9 cellular contexts compared by ENCODE assay signal in genomic region chr12:4037747-4038312, GRCh38.
DNase-seq lines count a peak whose midpoint lies in the region; ATAC-seq, FAIRE-seq and TF ChIP-seq lines count a peak whose summit lies in the region.
"Had no signal": no experiment of that assay in that cellular context is flagged by ENCODE, and none has a peak within 500 bp of the region (broad histone marks: within the 10 kb centered on the region; RNA-seq: fewer than 3 reads in every experiment).

No MANE protein-coding gene starts in this region.

- H3K4me1 ChIP-seq in H1 (replicated peaks in 1 of 4; ENCODE audit: control insufficient read depth in 3 of 4, insufficient read depth in 4 of 4, low read length in 3 of 4) = peaks cover 0 to 3% (median 0%) of the 10 kb centered on the region in 4 experiments; a peak in 2 of 7 replicates

- POLR2A ChIA-PET in activated CD8-positive, alpha-beta T cell treated with anti-CD3 and anti-CD28 coated beads for 36 hours (lab: Charles Lee) = interaction anchor here (1.8 to 2.1 kb wide), 2 partner anchors 239 to 254 kb away, joined by 4 to 5 read pairs; no protein-coding TSS in a partner anchor
- POLR2A ChIA-PET in activated CD8-positive, alpha-beta T cell treated with anti-CD3 and anti-CD28 coated beads, Interleukin-2, amount 10 ng/mL, durations not matched to agents 7 days and 5 days (lab: Charles Lee) = no interaction called here
- POLR2A ChIA-PET in H1 (lab: Charles Lee; ENCODE audit: partially characterized antibody) = interaction anchor here (0.7 to 1.6 kb wide), 4 partner anchors 11 to 239 kb away, joined by 3 to 5 read pairs (median 3); no protein-coding TSS in a partner anchor

- no peak overlapping the region for H3K27ac ChIP-seq in H1 (ENCODE audit: low read depth, low read length)

- H3K4me2 ChIP-seq in H1 (ENCODE audit: insufficient read depth in 1 of 2, low read depth in 2 of 2, low read length in 2 of 2) = no peak overlapping the region

- no peaks in the 10 kb centered on the region for H3K79me2 ChIP-seq in H1 (ENCODE audit: control insufficient read depth in 1 of 2, insufficient read depth in 2 of 2, low read length in 2 of 2)

- no peaks in the 10 kb centered on the region for H3K79me1 ChIP-seq in H1 (ENCODE audit: low read depth, low read length)

- H3K27me3 Mint-ChIP-seq in activated CD8-positive, alpha-beta T cell treated with anti-CD3 and anti-CD28 coated beads for 36 hours = no peaks in the 10 kb centered on the region
- H3K27me3 Mint-ChIP-seq in activated CD8-positive, alpha-beta T cell treated with anti-CD3 and anti-CD28 coated beads, Interleukin-2, amount 10 ng/mL, durations not matched to agents 7 days and 5 days (ENCODE audit: low read depth) = peaks cover 21% of the 10 kb centered on the region
- H3K27me3 Mint-ChIP-seq in natural killer cell (ENCODE audit: low read depth in 2 of 2) = peaks cover 25 to 41% of the 10 kb centered on the region in 2 donors
- H3K27me3 Mint-ChIP-seq: activated naive CD4-positive, alpha-beta T cell treated with anti-CD3 and anti-CD28 coated beads, Interleukin-2, amount 50 U/mL, for 24 hours had no signal

- no peaks in the 10 kb centered on the region for H3K36me3 Mint-ChIP-seq in activated CD8-positive, alpha-beta T cell treated with anti-CD3 and anti-CD28 coated beads for 36 hours (ENCODE audit: low read depth)
- H3K36me3 Mint-ChIP-seq in activated CD8-positive, alpha-beta T cell treated with anti-CD3 and anti-CD28 coated beads, Interleukin-2, amount 10 ng/mL, durations not matched to agents 7 days and 5 days (ENCODE audit: low read depth) = no peaks in the 10 kb centered on the region
- no peaks in the 10 kb centered on the region for H3K36me3 Mint-ChIP-seq in natural killer cell

- H3K14ac ChIP-seq in H1 (ENCODE audit: insufficient read length) = no peak overlapping the region

- CTCF ChIA-PET in activated CD8-positive, alpha-beta T cell treated with anti-CD3 and anti-CD28 coated beads for 36 hours (lab: Charles Lee) = interaction anchor here (0.6 to 7.0 kb wide), 15 partner anchors 10 to 239 kb away, joined by 3 to 70 read pairs (median 4); partner anchors contain the start of gene PARP11
- CTCF ChIA-PET in activated CD8-positive, alpha-beta T cell treated with anti-CD3 and anti-CD28 coated beads, Interleukin-2, amount 10 ng/mL, durations not matched to agents 7 days and 5 days (lab: Charles Lee) = interaction anchor here (0.7 to 5.7 kb wide), 9 partner anchors 12 to 239 kb away, joined by 3 to 47 read pairs (median 5); no protein-coding TSS in a partner anchor
- CTCF ChIA-PET in H1 (lab: Charles Lee; ENCODE audit: partially characterized antibody) = interaction anchor here (0.7 to 9.5 kb wide), 44 partner anchors 11 to 246 kb away, joined by 3 to 273 read pairs (median 5); partner anchors contain the start of gene CCND2

- H2BK5ac ChIP-seq in H1 (ENCODE audit: low read depth, low read length) = peak overlapping the region; percentile 66; the same call in 1 of the 2 replicates

- no peak overlapping the region for H3K56ac ChIP-seq in H1 (replicated peaks; ENCODE audit: insufficient read length, low read depth, low read length)

- no peak overlapping the region for H3K4me3 Mint-ChIP-seq in activated CD8-positive, alpha-beta T cell treated with anti-CD3 and anti-CD28 coated beads for 36 hours
- no peak overlapping the region for H3K4me3 Mint-ChIP-seq in activated CD8-positive, alpha-beta T cell treated with anti-CD3 and anti-CD28 coated beads, Interleukin-2, amount 10 ng/mL, durations not matched to agents 7 days and 5 days
- H3K4me3 Mint-ChIP-seq in natural killer cell = no peak overlapping the region
- H3K4me3 Mint-ChIP-seq: activated naive CD4-positive, alpha-beta T cell treated with anti-CD3 and anti-CD28 coated beads, Interleukin-2, amount 50 U/mL, for 24 hours had no signal

- H2AK5ac ChIP-seq in H1 (ENCODE audit: low read depth, low read length) = peak overlapping the region; percentile 55; the same call in 1 of the 2 replicates

- H2AFZ ChIP-seq in H1 (ENCODE audit: low read length) = 0 out of 2 replicates have a peak overlapping the region, but pooled peaks have one; percentile 46

- no peak overlapping the region for H3K27ac Mint-ChIP-seq in activated CD8-positive, alpha-beta T cell treated with anti-CD3 and anti-CD28 coated beads for 36 hours
- no peak overlapping the region for H3K27ac Mint-ChIP-seq in activated CD8-positive, alpha-beta T cell treated with anti-CD3 and anti-CD28 coated beads, Interleukin-2, amount 10 ng/mL, durations not matched to agents 7 days and 5 days
- H3K27ac Mint-ChIP-seq in natural killer cell = no peak overlapping the region
- H3K27ac Mint-ChIP-seq: activated naive CD4-positive, alpha-beta T cell treated with anti-CD3 and anti-CD28 coated beads, Interleukin-2, amount 50 U/mL, for 24 hours had no signal

- no peak overlapping the region for H4K8ac ChIP-seq in H1 (ENCODE audit: extremely low read depth, insufficient read depth, low read length)

- no peak for FAIRE-seq in H1 (lab: Jason Lieb, UNC)

- peak; percentile 31 for DNase-seq in activated CD8-positive, alpha-beta T cell treated with anti-CD3 and anti-CD28 coated beads for 36 hours
- DNase-seq in activated CD8-positive, alpha-beta T cell treated with anti-CD3 and anti-CD28 coated beads, Interleukin-2, amount 10 ng/mL, durations not matched to agents 7 days and 5 days = no peak
- DNase-seq in NCI-H460 (ENCODE audit: extremely low read depth, low read depth) (peak; percentile 2), H1 (ENCODE audit: low read depth in 1 of 2, low spot score in 2 of 2) (no peak), natural killer cell (no peak), T-helper 9 cell (no peak)

- peak; percentile 55 for TF ChIP-seq CTCF in activated CD8-positive, alpha-beta T cell treated with anti-CD3 and anti-CD28 coated beads for 36 hours (IDR thresholded peaks at IDR 0.05)
- TF ChIP-seq CTCF in H1 (IDR thresholded peaks at IDR 0.05; ENCODE audit: control extremely low read depth in 1 of 3, insufficient read depth in 1 of 3, low read depth in 1 of 3, low read length in 3 of 3) (peak in 2 of 3 experiments; percentile 67 to 73; a peak in 3 of 4 replicates), natural killer cell (IDR thresholded peaks at IDR 0.05) (peak; percentile 17)

- peak; percentile 72 to 76 for TF ChIP-seq RAD21 in H1 (IDR thresholded peaks at IDR 0.05 in 1 of 2, conservative IDR thresholded peaks at IDR 0.05 in 1 of 2; ENCODE audit: low read depth in 2 of 2, low read length in 2 of 2)

- peaks cover 3% of the 10 kb centered on the region for H3K4me1 Mint-ChIP-seq in activated CD8-positive, alpha-beta T cell treated with anti-CD3 and anti-CD28 coated beads for 36 hours (ENCODE audit: low read depth)
- H3K4me1 Mint-ChIP-seq in activated CD8-positive, alpha-beta T cell treated with anti-CD3 and anti-CD28 coated beads, Interleukin-2, amount 10 ng/mL, durations not matched to agents 7 days and 5 days (ENCODE audit: low read depth) = peaks cover 9% of the 10 kb centered on the region
- H3K4me1 Mint-ChIP-seq in natural killer cell = no peaks in the 10 kb centered on the region

- no peak for ATAC-seq in activated CD8-positive, alpha-beta T cell treated with anti-CD3 and anti-CD28 coated beads for 36 hours
- ATAC-seq in activated CD8-positive, alpha-beta T cell treated with anti-CD3 and anti-CD28 coated beads, Interleukin-2, amount 10 ng/mL, durations not matched to agents 7 days and 5 days = no peak
- ATAC-seq in natural killer cell (no peak), HG02623 (IDR thresholded peaks at IDR 0.05; ENCODE audit: unreplicated experiment) (no peak), HG03571 (IDR thresholded peaks at IDR 0.05; ENCODE audit: unreplicated experiment) (no peak)

- H3K9me3 ChIP-seq in H1 (ENCODE audit: insufficient read depth in 2 of 2, low read depth in 1 of 2, low read length in 1 of 2) = no peaks in the 10 kb centered on the region

- peak overlapping the region; percentile 29; the same call in 1 of the 2 replicates for H2BK20ac ChIP-seq in H1 (ENCODE audit: low read length)

- WGBS in H1 (ENCODE audit: extremely low coverage in 1 of 2, insufficient coverage in 1 of 2, insufficient read length in 1 of 2, insufficient replicate concordance in 2 of 2, low coverage in 1 of 2, low lambda C conversion rate in 2 of 2, missing lambda C conversion rate in 1 of 2), 2 experiments = 58% methylated on average over 4 of the region's 4 CpGs; no CpG with 5 or more reads in 1 of the 2 experiments

- no peak overlapping the region for H2BK15ac ChIP-seq in H1 (ENCODE audit: low read length)

- no peaks in the 10 kb centered on the region for H4K20me1 ChIP-seq in H1 (replicated peaks in 1 of 2; ENCODE audit: control insufficient read depth in 1 of 2, insufficient read depth in 2 of 2, low read length in 2 of 2)

- peak overlapping the region; percentile 16 for H4K91ac ChIP-seq in H1 (replicated peaks; ENCODE audit: insufficient read length, low read length)

- no peak overlapping the region for H4K5ac ChIP-seq in H1 (ENCODE audit: insufficient read length, low read depth, low read length)

- no peaks in the 10 kb centered on the region for H3K27me3 ChIP-seq in H1 (replicated peaks in 1 of 4; ENCODE audit: control insufficient read depth in 3 of 4, extremely low read depth in 1 of 4, insufficient read depth in 3 of 4, low read length in 3 of 4)

- H3K9me3 Mint-ChIP-seq in activated CD8-positive, alpha-beta T cell treated with anti-CD3 and anti-CD28 coated beads for 36 hours = no peaks in the 10 kb centered on the region
- no peaks in the 10 kb centered on the region for H3K9me3 Mint-ChIP-seq in activated CD8-positive, alpha-beta T cell treated with anti-CD3 and anti-CD28 coated beads, Interleukin-2, amount 10 ng/mL, durations not matched to agents 7 days and 5 days (ENCODE audit: insufficient read depth)
- no peaks in the 10 kb centered on the region for H3K9me3 Mint-ChIP-seq in natural killer cell
- H3K9me3 Mint-ChIP-seq: activated naive CD4-positive, alpha-beta T cell treated with anti-CD3 and anti-CD28 coated beads, Interleukin-2, amount 50 U/mL, for 24 hours had no signal

- peak overlapping the region; percentile 72; the same call in 1 of the 2 replicates for H2BK12ac ChIP-seq in H1 (ENCODE audit: low read depth, low read length)

- no peak for TF ChIP-seq POLR2A in H1 (IDR thresholded peaks at IDR 0.05; ENCODE audit: control extremely low read depth in 1 of 2, low read depth in 2 of 2, low read length in 2 of 2)

- H3K23me2 ChIP-seq in H1 (ENCODE audit: low read depth, low read length) = no peaks in the 10 kb centered on the region; the same call in 1 of the 2 replicates

- no peak overlapping the region for H3K4me3 ChIP-seq in H1 (ENCODE audit: extremely low read depth in 1 of 4, insufficient read depth in 2 of 4, low read depth in 3 of 4, low read length in 4 of 4)

- no peaks in the 10 kb centered on the region; a peak in 1 of 8 replicates for H3K36me3 ChIP-seq in H1 (ENCODE audit: control insufficient read depth in 2 of 4, insufficient read depth in 4 of 4, low read length in 3 of 4)

- no peak overlapping the region; a peak in 1 of 7 replicates for H3K9ac ChIP-seq in H1 (replicated peaks in 1 of 4; ENCODE audit: extremely low read depth in 1 of 4, low read depth in 3 of 4, low read length in 3 of 4)

- intact Hi-C loops in activated CD8-positive, alpha-beta T cell treated with anti-CD3 and anti-CD28 coated beads for 36 hours (cut with micrococcal nuclease) = loop anchor here (10.0 kb wide), 1 partner anchor 153 kb away; no protein-coding TSS in a partner anchor
- intact Hi-C loops in natural killer cell (cut with micrococcal nuclease) = loop anchor here (5.0 kb wide), 1 partner anchor 151 kb away; no protein-coding TSS in a partner anchor

- H3K4ac ChIP-seq in H1 (replicated peaks; ENCODE audit: insufficient read length, low read depth, low read length) = no peak overlapping the region

- no peak overlapping the region for H3K23ac ChIP-seq in H1 (ENCODE audit: insufficient read length)

- peak overlapping the region; percentile 49; the same call in 1 of the 2 replicates for H3K18ac ChIP-seq in H1 (ENCODE audit: extremely low read depth, low read length)

- no peak for TF ChIP-seq EP300 in H1 (IDR thresholded peaks at IDR 0.05; ENCODE audit: borderline replicate concordance in 1 of 2, low read depth in 2 of 2, low read length in 2 of 2)

- H2BK120ac ChIP-seq in H1 (replicated peaks; ENCODE audit: low read depth, low read length) = no peak overlapping the region

Comparison
In these comparisons a context has a peak if more than half of its experiments do, and no peak if none do; other contexts are left out.
1. DNase-seq: peak in activated CD8-positive, alpha-beta T cell treated with anti-CD3 and anti-CD28 coated beads for 36 hours (single experiment) and NCI-H460 (single experiment); none in activated CD8-positive, alpha-beta T cell treated with anti-CD3 and anti-CD28 coated beads, Interleukin-2, amount 10 ng/mL, durations not matched to agents 7 days and 5 days (single experiment), H1 (0 of 2), natural killer cell (single experiment) and T-helper 9 cell (single experiment).
2. CTCF ChIP-seq: peak in every context shown above with its lines; median percentile 70 in H1; 55 in activated CD8-positive, alpha-beta T cell treated with anti-CD3 and anti-CD28 coated beads for 36 hours; 17 in natural killer cell.